ENCODE assay signal across 8 cellular contexts in genomic region chr5:140363631-140364471, GRCh38. TPM values are rescaled to one million over a fixed set of nuclear protein-coding genes. Genes with fewer than 3 reads are reported as not detected.
A peak's percentile ranks its signal among the peaks of the same experiment; 100 is the strongest.
DNase-seq lines count a peak whose midpoint lies in the region; ATAC-seq and TF ChIP-seq lines count a peak whose summit lies in the region.

No MANE protein-coding gene starts in this region.

- peaks cover 3% of the 10 kb centered on the region for H3K27me3 Mint-ChIP-seq in type B pancreatic cell

- H3K9me3 Mint-ChIP-seq in type B pancreatic cell: no peaks in the 10 kb centered on the region

- peak overlapping the region; percentile 85 for H3K4me3 Mint-ChIP-seq in type B pancreatic cell

- no peaks in the 10 kb centered on the region for H3K36me3 Mint-ChIP-seq in type B pancreatic cell

- H3K4me1 ChIP-seq in cardiac muscle cell (ENCODE audit: low read depth) (no peaks in the 10 kb centered on the region), ascending aorta (peaks cover 0 to 3% of the 10 kb centered on the region in 2 donors)

- intact Hi-C loops in Right ventricle myocardium inferior (cut with DNase I): no loop called here
- intact Hi-C loops in ascending aorta (cut with DNase I): no loop called here

- ATAC-seq in Right ventricle myocardium inferior: no peak
- ATAC-seq in GM18870 (IDR thresholded peaks at IDR 0.05; ENCODE audit: unreplicated experiment): no peak

- no peak overlapping the region for H3K27ac Mint-ChIP-seq in type B pancreatic cell

- H3K36me3 ChIP-seq in cardiac muscle cell (no peaks in the 10 kb centered on the region), ascending aorta (no peaks in the 10 kb centered on the region), kidney epithelial cell (ENCODE audit: control insufficient read depth, insufficient read depth, low read length) (no peaks in the 10 kb centered on the region)

- H3K9me3 ChIP-seq in cardiac muscle cell (ENCODE audit: low read depth) (no peaks in the 10 kb centered on the region), ascending aorta (no peaks in the 10 kb centered on the region)

- peaks cover under 1% of the 10 kb centered on the region for H3K4me1 Mint-ChIP-seq in type B pancreatic cell (ENCODE audit: unreplicated experiment)

- DNase-seq in cardiac muscle cell (ENCODE audit: low read depth in 1 of 2, low spot score in 1 of 2) (no peak), Right ventricle myocardium inferior (ENCODE audit: missing footprints) (no peak), ascending aorta (ENCODE audit: low spot score in 2 of 2) (peak in 1 of 2 donors; percentile 61), kidney epithelial cell (ENCODE audit: low read depth) (no peak), type B pancreatic cell (ENCODE audit: extremely low spot score, unreplicated experiment) (no peak), NCI-H1417 treated with DMSO at 0.1 percent for 48 hours (lab: John Stamatoyannopoulos, UW) (no peak), DMS79 treated with DMSO at 0.1 percent for 48 hours (lab: John Stamatoyannopoulos, UW) (no peak)

- TF ChIP-seq CTCF in cardiac muscle cell (IDR thresholded peaks at IDR 0.05; ENCODE audit: low read depth, low read length): no peak
- no peak for TF ChIP-seq CTCF in ascending aorta (IDR thresholded peaks at IDR 0.05)
- TF ChIP-seq CTCF in kidney epithelial cell (IDR thresholded peaks at IDR 0.05; ENCODE audit: insufficient read depth, low read length, poor library complexity, severe bottlenecking): no peak
- TF ChIP-seq CTCF in type B pancreatic cell (conservative IDR thresholded peaks at IDR 0.05): no peak

- peaks cover 16% of the 10 kb centered on the region for H3K27me3 ChIP-seq in cardiac muscle cell
- H3K27me3 ChIP-seq in ascending aorta: no peaks in the 10 kb centered on the region
- H3K27me3 ChIP-seq in kidney epithelial cell (ENCODE audit: control insufficient read depth, insufficient read depth, low read length): no peaks in the 10 kb centered on the region

- H3K27ac ChIP-seq in cardiac muscle cell (no peak overlapping the region), ascending aorta (no peak overlapping the region)

- H3K4me3 ChIP-seq in cardiac muscle cell (peak overlapping the region; percentile 18), ascending aorta (peak overlapping the region; percentile 14 to 54), kidney epithelial cell (ENCODE audit: low read depth, low read length) (peak overlapping the region; percentile 25)

RNA-seq across cellular contexts. Expression of gene SLC4A9, which starts 3.9 kb away (rescaled TPM):
- not detected in 2 replicates for total RNA-seq in cardiac muscle cell
- 0.06 TPM in 1 of 2 replicates, not detected in the other for polyA plus RNA-seq in cardiac muscle cell
- total RNA-seq in Right ventricle myocardium inferior: not detected
- not detected for total RNA-seq in ascending aorta
- total RNA-seq in kidney epithelial cell: 0.07 TPM in 1 of 2 replicates, not detected in the other
- 0.17 TPM in 1 of 2 replicates, not detected in the other for total RNA-seq in type B pancreatic cell (ENCODE audit: low replicate concordance)

RNA-seq across cellular contexts. Expression of gene HBEGF, which starts 17.4 kb away (rescaled TPM):
- total RNA-seq in cardiac muscle cell (4.9 TPM in 2 replicates), Right ventricle myocardium inferior (20.2 TPM), ascending aorta (3.0 TPM), kidney epithelial cell (25.1 and 31.6 TPM in 2 replicates), type B pancreatic cell (ENCODE audit: low replicate concordance) (4.7 and 4.9 TPM in 2 replicates)
- 3.7 and 5.1 TPM in 2 replicates for polyA plus RNA-seq in cardiac muscle cell

RNA-seq across cellular contexts. Expression of gene ANKHD1, which starts 37.8 kb away (rescaled TPM):
- 42.4 and 58.8 TPM in 2 replicates for total RNA-seq in cardiac muscle cell
- polyA plus RNA-seq in cardiac muscle cell: 41.5 and 46.5 TPM in 2 replicates
- total RNA-seq in Right ventricle myocardium inferior: 57.2 TPM
- 73.4 TPM for total RNA-seq in ascending aorta
- 62.9 and 80.4 TPM in 2 replicates for total RNA-seq in kidney epithelial cell
- total RNA-seq in type B pancreatic cell (ENCODE audit: low replicate concordance): 108 and 129 TPM in 2 replicates
